ENCODE assay signal across 11 cellular contexts in genomic region chr2:138536302-138536701, GRCh38. TPM values are rescaled to one million over a fixed set of nuclear protein-coding genes. Genes with fewer than 3 reads are reported as not detected.
DNase-seq lines count a peak whose midpoint lies in the region; ATAC-seq, FAIRE-seq and TF ChIP-seq lines count a peak whose summit lies in the region.
"Had no signal": no experiment of that assay in that cellular context is flagged by ENCODE, and none has a peak within 500 bp of the region (broad histone marks: within the 10 kb centered on the region; RNA-seq: fewer than 3 reads in every experiment).

No MANE protein-coding gene starts in this region.

- H3K79me2 ChIP-seq in keratinocyte (ENCODE audit: control insufficient read depth, insufficient read depth, low read length), result peaks cover 51% of the 10 kb centered on the region

- ATAC-seq in GM21786 (IDR thresholded peaks at IDR 0.05; ENCODE audit: unreplicated experiment), result peak; percentile 86
- ATAC-seq in GM21528 (IDR thresholded peaks at IDR 0.05; ENCODE audit: low FRiP score, unreplicated experiment), result no peak

- no peaks in the 10 kb centered on the region for H3K9me1 ChIP-seq in keratinocyte (ENCODE audit: control insufficient read depth, extremely low read depth, insufficient read depth, low read length)

- in situ Hi-C loops in GM13977 (cut with MboI; ENCODE audit: low pct_unique_long_range_greater_than_20kb, low sequenced_read_pairs, unreplicated experiment), result no loop called here

- dilution Hi-C loops in keratinocyte (cut with MboI; ENCODE audit: extremely low pct_ligation_motif_present, low sequenced_read_pairs), result no loop called here

- H3K4me1 ChIP-seq in keratinocyte (ENCODE audit: control insufficient read depth, extremely low read depth, insufficient read depth, low read length) (peaks cover 13% of the 10 kb centered on the region), small intestine (ENCODE audit: control insufficient read depth in 2 of 2, insufficient read depth in 1 of 2, low read depth in 1 of 2, low read length in 1 of 2) (no peaks in the 10 kb centered on the region)

- no peak overlapping the region for H2AFZ ChIP-seq in keratinocyte (ENCODE audit: control insufficient read depth, low read length)

- H3K27me3 ChIP-seq in keratinocyte (ENCODE audit: control insufficient read depth, extremely low read depth, insufficient read depth, low read length) (no peaks in the 10 kb centered on the region), small intestine (ENCODE audit: control insufficient read depth in 2 of 2, insufficient read depth in 2 of 2, low read length in 2 of 2) (no peaks in the 10 kb centered on the region)

- H3K9me3 ChIP-seq in keratinocyte (ENCODE audit: control insufficient read depth, low read depth, low read length), result no peaks in the 10 kb centered on the region
- no peaks in the 10 kb centered on the region for H3K9me3 ChIP-seq in small intestine (ENCODE audit: control insufficient read depth, low read depth)

- H3K36me3 ChIP-seq in keratinocyte (ENCODE audit: control insufficient read depth in 2 of 2, extremely low read depth in 1 of 2, insufficient read depth in 2 of 2, low read length in 2 of 2) (peaks cover 0 to 2% of the 10 kb centered on the region in 2 experiments), small intestine (ENCODE audit: control insufficient read depth in 2 of 2, insufficient read depth in 2 of 2, low read length in 2 of 2) (no peaks in the 10 kb centered on the region)

- no peak overlapping the region for H3K9ac ChIP-seq in keratinocyte (ENCODE audit: control insufficient read depth, extremely low read depth, insufficient read depth, low read length)

- TF ChIP-seq CTCF in GM13977 (IDR thresholded peaks at IDR 0.05; ENCODE audit: extremely low read depth, insufficient read depth, missing control alignments) (no peak), keratinocyte (optimal IDR thresholded peaks at IDR 0.05 in 1 of 3, IDR thresholded peaks at IDR 0.05 in 1 of 3, conservative IDR thresholded peaks at IDR 0.05 in 1 of 3; ENCODE audit: extremely low read depth in 1 of 3, insufficient read depth in 2 of 3, low read length in 3 of 3) (no peak)

- H3K27ac ChIP-seq in keratinocyte (ENCODE audit: control insufficient read depth, insufficient read depth, low read length) (no peak overlapping the region), small intestine (ENCODE audit: low read depth in 1 of 2, low read length in 1 of 2) (no peak overlapping the region)

- peak; percentile 32 for DNase-seq in GM13977 (ENCODE audit: low spot score)
- DNase-seq in M059J (ENCODE audit: low read depth), result peak; percentile 78
- DNase-seq in keratinocyte (ENCODE audit: low read depth, low spot score), result no peak
- DNase-seq in DMS53 (lab: John Stamatoyannopoulos, UW), result no peak
- no peak for DNase-seq in small intestine
- no peak for DNase-seq in NCI-H774 (lab: John Stamatoyannopoulos, UW)
- DNase-seq: activated naive CD4-positive, alpha-beta T cell; immature natural killer cell; stimulated activated CD4-positive, alpha-beta T cell treated with anti-CD3 and anti-CD28 coated beads, Interleukin-2, amount 100 ng/mL, for 24 hours had no signal

- H3K4me3 ChIP-seq in keratinocyte (ENCODE audit: control insufficient read depth in 2 of 3, extremely low read depth in 1 of 3, insufficient read depth in 2 of 3, low read depth in 1 of 3, low read length in 3 of 3) (no peak overlapping the region), small intestine (ENCODE audit: low read depth in 1 of 2, low read length in 2 of 2) (no peak overlapping the region)

- WGBS in small intestine, 3 donors, result 84 to 88% (median 87%) methylated on average over 2 of the region's 2 CpGs

- no peaks in the 10 kb centered on the region for H4K20me1 ChIP-seq in keratinocyte (ENCODE audit: control insufficient read depth, extremely low read depth, insufficient read depth, low read length)

- H3K4me2 ChIP-seq in keratinocyte (ENCODE audit: control insufficient read depth, extremely low read depth, insufficient read depth, low read depth, low read length), result no peak overlapping the region

- FAIRE-seq in keratinocyte (lab: Jason Lieb, UNC) (peak; percentile 71), small intestine (lab: Jason Lieb, UNC) (no peak)

RNA-seq across cellular contexts. Expression of gene SPOPL, which starts 34.7 kb away (rescaled TPM):
- total RNA-seq in M059J (2014; rRNA removed; shearing (Covaris generic)), result 17.2 and 19.5 TPM in 2 replicates
- polyA plus RNA-seq in keratinocyte, result 9.1 to 16.5 TPM (median 11.4 TPM) in 3 replicates
- 13.7 TPM for polyA plus RNA-seq in keratinocyte (2011; ENCODE audit: low read depth)
- 8.9 and 18.8 TPM in 2 replicates for polyA plus RNA-seq in keratinocyte (2011; cell fraction: cytosol; rRNA removed)
- polyA plus RNA-seq in keratinocyte (2011; cell fraction: nucleus; rRNA removed), result 11.8 and 13.3 TPM in 2 replicates
- 9.8 and 9.9 TPM in 2 replicates for polyA plus RNA-seq in keratinocyte (2012; ENCODE audit: low replicate concordance)
- 3.8 to 20.0 TPM (median 8.4 TPM) in 3 replicates for polyA minus RNA-seq in keratinocyte
- polyA minus RNA-seq in keratinocyte (2011; cell fraction: cytosol; rRNA and poly(A)+ RNA removed), result 20.3 TPM
- 11.9 and 24.4 TPM in 2 replicates for polyA minus RNA-seq in keratinocyte (2011; cell fraction: nucleus; rRNA and poly(A)+ RNA removed)
- polyA plus RNA-seq in small intestine, result 1 to 10 TPM; 6.3 to 8.6 (median 6.7) TPM

Comparison
In these comparisons a context has a peak if more than half of its experiments do, and no peak if none do; other contexts are left out.
1. DNase-seq: peak in GM13977 (single experiment) and M059J (single experiment); none in keratinocyte (single experiment), DMS53 (single experiment), small intestine (single experiment) and NCI-H774 (single experiment).